26 cellular contexts compared by ENCODE assay signal in the genomic region with DNA sequence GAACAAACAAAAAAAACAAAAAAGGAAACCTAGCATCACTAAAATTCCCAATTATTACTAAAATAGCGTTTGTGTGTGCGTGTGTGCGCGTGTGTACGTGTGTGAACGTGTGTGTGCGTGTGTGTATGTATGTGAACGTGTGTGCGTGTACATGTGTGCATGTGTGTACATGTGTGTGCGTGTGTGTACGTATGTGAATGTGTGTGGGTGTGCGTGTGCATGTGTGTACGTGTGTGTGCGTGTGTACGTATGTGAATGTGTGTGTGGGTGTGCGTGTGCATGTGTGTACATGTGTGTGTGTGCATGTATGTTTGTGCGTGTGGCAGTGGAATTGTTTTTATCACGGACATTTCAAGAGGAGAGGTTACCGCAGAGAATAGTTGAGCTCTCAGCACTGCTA. TPM values are rescaled to one million over a fixed set of nuclear protein-coding genes. Genes with fewer than 3 reads are reported as not detected.
"Had no signal": no experiment of that assay in that cellular context is flagged by ENCODE, and none has a peak within 500 bp of the region (broad histone marks: within the 10 kb centered on the region; RNA-seq: fewer than 3 reads in every experiment).

No MANE protein-coding gene starts in this region.

- ATAC-seq: foreskin keratinocyte; left cardiac atrium; lower lobe of right lung; natural killer cell treated with Interleukin-12 subunit alpha and Interleukin-12 subunit beta and Interleukin-15 and Interleukin-18, amount 100 ng/mL, for 72 hours; psoas muscle; sciatic nerve; stimulated activated naive B cell treated with anti-CD40 and anti-IgM and Interleukin-4, amounts not matched to agents 10 μg/mL and 1 μg/mL and 100 μg/mL, for 72 hours; stimulated activated naive CD8-positive, alpha-beta T cell treated with anti-CD3 and anti-CD28 coated beads, Interleukin-15, amount 100 ng/mL, for 72 hours; upper lobe of right lung had no signal

- H3K4me3 Mint-ChIP-seq: memory B cell; natural killer cell treated with Interleukin-12 subunit alpha and Interleukin-12 subunit beta and Interleukin-15 and Interleukin-18, amount 100 ng/mL, for 72 hours; stimulated activated naive B cell treated with anti-CD40 and anti-IgM and Interleukin-4, amounts not matched to agents 10 μg/mL and 1 μg/mL and 100 μg/mL, for 72 hours; stimulated activated naive CD8-positive, alpha-beta T cell treated with anti-CD3 and anti-CD28 coated beads, Interleukin-15, amount 100 ng/mL, for 72 hours had no signal

- H3K27me3 ChIP-seq: colonic mucosa, hepatocyte, testis, tibial nerve, upper lobe of right lung had no signal

- H3K4me1 ChIP-seq: colonic mucosa, esophagus squamous epithelium, foreskin keratinocyte, left ventricle myocardium inferior, lower lobe of right lung, psoas muscle, testis, tibial nerve, upper lobe of right lung had no signal

- H3K79me2 ChIP-seq: hepatocyte had no signal

- H2AFZ ChIP-seq: hepatocyte had no signal

- FAIRE-seq: kidney had no signal

- H3K4me3 ChIP-seq: colonic mucosa, esophagus squamous epithelium, hepatocyte, left ventricle myocardium inferior, lower lobe of right lung, psoas muscle, testis, tibial nerve, upper lobe of right lung had no signal

- H3K27ac ChIP-seq: colonic mucosa, esophagus squamous epithelium, foreskin keratinocyte, hepatocyte, left ventricle myocardium inferior, lower lobe of right lung, psoas muscle, testis, tibial nerve, upper lobe of right lung had no signal

- H3K36me3 ChIP-seq: colonic mucosa, esophagus squamous epithelium, left ventricle myocardium inferior, lower lobe of right lung, tibial nerve, upper lobe of right lung had no signal

- H3K27ac Mint-ChIP-seq: memory B cell; natural killer cell treated with Interleukin-12 subunit alpha and Interleukin-12 subunit beta and Interleukin-15 and Interleukin-18, amount 100 ng/mL, for 72 hours; stimulated activated naive B cell treated with anti-CD40 and anti-IgM and Interleukin-4, amounts not matched to agents 10 μg/mL and 1 μg/mL and 100 μg/mL, for 72 hours; stimulated activated naive CD8-positive, alpha-beta T cell treated with anti-CD3 and anti-CD28 coated beads, Interleukin-15, amount 100 ng/mL, for 72 hours had no signal

- DNase-seq: colonic mucosa; dermis blood vessel endothelial cell; esophagus squamous epithelium; foreskin keratinocyte; kidney; left cardiac atrium; left ventricle myocardium inferior; lower lobe of right lung; midbrain; psoas muscle; retina; stimulated activated CD4-positive, alpha-beta T cell treated with anti-CD3 and anti-CD28 coated beads, Interleukin-2, amount 100 ng/mL, for 24 hours; stimulated activated CD4-positive, alpha-beta T cell treated with anti-CD3 and anti-CD28 coated beads, Interleukin-4, amount 100 ng/mL, for 4 hours; stimulated activated naive B cell treated with anti-CD40 and anti-IgM and Interleukin-4, amounts not matched to agents 10 μg/mL and 1 μg/mL and 100 μg/mL, for 72 hours; stimulated activated naive CD8-positive, alpha-beta T cell treated with anti-CD3 and anti-CD28 coated beads, Interleukin-15, amount 100 ng/mL, for 72 hours; testis; upper lobe of right lung had no signal

- H3K9me3 ChIP-seq: colonic mucosa, esophagus squamous epithelium, lower lobe of right lung, psoas muscle, testis, upper lobe of right lung had no signal

- H3K4me1 Mint-ChIP-seq: memory B cell; stimulated activated naive B cell treated with anti-CD40 and anti-IgM and Interleukin-4, amounts not matched to agents 10 μg/mL and 1 μg/mL and 100 μg/mL, for 72 hours; stimulated activated naive CD8-positive, alpha-beta T cell treated with anti-CD3 and anti-CD28 coated beads, Interleukin-15, amount 100 ng/mL, for 72 hours had no signal

- H3K9me3 Mint-ChIP-seq: natural killer cell treated with Interleukin-12 subunit alpha and Interleukin-12 subunit beta and Interleukin-15 and Interleukin-18, amount 100 ng/mL, for 72 hours; stimulated activated naive B cell treated with anti-CD40 and anti-IgM and Interleukin-4, amounts not matched to agents 10 μg/mL and 1 μg/mL and 100 μg/mL, for 72 hours; stimulated activated naive CD8-positive, alpha-beta T cell treated with anti-CD3 and anti-CD28 coated beads, Interleukin-15, amount 100 ng/mL, for 72 hours had no signal

- H3K4me2 ChIP-seq: hepatocyte had no signal

RNA-seq across cellular contexts. Expression of a gene that starts 21.6 kb away (rescaled TPM):
- total RNA-seq: colonic mucosa; dermis blood vessel endothelial cell; epithelial cell of proximal tubule; foreskin keratinocyte; hepatocyte; kidney; left cardiac atrium; left ventricle myocardium inferior; natural killer cell treated with Interleukin-12 subunit alpha and Interleukin-12 subunit beta and Interleukin-15 and Interleukin-18, amount 100 ng/mL, for 72 hours; omental fat pad; psoas muscle; sciatic nerve; skeletal muscle tissue; subcutaneous adipose tissue; tibial nerve; upper lobe of right lung had no signal
- polyA plus RNA-seq: foreskin keratinocyte, hepatocyte, psoas muscle had no signal

RNA-seq across cellular contexts. Expression of a gene that starts 42.5 kb away (rescaled TPM):
- total RNA-seq: epithelial cell of proximal tubule, skeletal muscle tissue had no signal
